ENCODE assay signal across 1 cellular context in the genomic region with DNA sequence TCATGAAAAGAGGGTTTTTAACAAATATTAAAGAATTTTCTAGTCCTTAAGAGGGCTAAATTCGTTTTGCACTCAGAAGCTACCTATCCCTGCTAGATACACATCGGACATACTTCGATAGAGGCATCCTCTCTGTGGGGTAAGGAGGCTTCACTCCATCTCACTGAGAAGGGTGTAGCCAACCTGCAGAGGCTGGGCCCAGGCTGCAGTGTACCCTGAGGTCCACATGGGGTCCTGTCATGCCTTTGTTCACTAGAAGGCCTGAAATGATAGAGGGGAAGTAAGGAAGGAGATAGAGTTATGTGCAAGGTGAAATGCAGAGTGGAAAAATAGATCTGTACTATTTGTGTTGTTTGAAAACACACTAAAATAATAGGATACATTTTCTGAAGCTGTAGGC.
TF ChIP-seq lines count a peak whose summit lies in the region.

No MANE protein-coding gene starts in this region.

TF ChIP-seq in GM12878, 131 proteins besides CTCF, POLR2A, EP300 and RAD21 (continued from another document):
- no peak for TF ChIP-seq EZH2 (IDR thresholded peaks at IDR 0.05; ENCODE audit: borderline replicate concordance, control insufficient read depth, low read depth, low read length)
- TF ChIP-seq, protein P1, sequence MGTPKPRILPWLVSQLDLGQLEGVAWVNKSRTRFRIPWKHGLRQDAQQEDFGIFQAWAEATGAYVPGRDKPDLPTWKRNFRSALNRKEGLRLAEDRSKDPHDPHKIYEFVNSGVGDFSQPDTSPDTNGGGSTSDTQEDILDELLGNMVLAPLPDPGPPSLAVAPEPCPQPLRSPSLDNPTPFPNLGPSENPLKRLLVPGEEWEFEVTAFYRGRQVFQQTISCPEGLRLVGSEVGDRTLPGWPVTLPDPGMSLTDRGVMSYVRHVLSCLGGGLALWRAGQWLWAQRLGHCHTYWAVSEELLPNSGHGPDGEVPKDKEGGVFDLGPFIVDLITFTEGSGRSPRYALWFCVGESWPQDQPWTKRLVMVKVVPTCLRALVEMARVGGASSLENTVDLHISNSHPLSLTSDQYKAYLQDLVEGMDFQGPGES (IDR thresholded peaks at IDR 0.05) = no peak
